Comparison of ENCODE assay signal across 11 cellular contexts in genomic region chr12:4289334-4289878, GRCh38. TPM values are rescaled to one million over a fixed set of nuclear protein-coding genes. Genes with fewer than 3 reads are reported as not detected.
DNase-seq lines count a peak whose midpoint lies in the region; ATAC-seq and TF ChIP-seq lines count a peak whose summit lies in the region.
"Had no signal": no experiment of that assay in that cellular context is flagged by ENCODE, and none has a peak within 500 bp of the region (broad histone marks: within the 10 kb centered on the region; RNA-seq: fewer than 3 reads in every experiment).

No MANE protein-coding gene starts in this region.

- peak overlapping the region in 2 of 4 donors; percentile 5 to 11 for H3K4me3 ChIP-seq in tibial nerve

- TF ChIP-seq CTCF in tibial nerve (IDR thresholded peaks at IDR 0.05) (no peak), progenitor cell of endocrine pancreas (IDR thresholded peaks at IDR 0.05; ENCODE audit: unreplicated experiment) (no peak)

- H3K27ac ChIP-seq in tibial nerve, result peak overlapping the region in 3 of 4 donors; percentile 47 to 85 (median 65)

- H3K4me1 ChIP-seq in tibial nerve, result peaks cover 0 to 80% (median 40%) of the 10 kb centered on the region in 4 donors

- TF ChIP-seq EP300 in tibial nerve (IDR thresholded peaks at IDR 0.05), result no peak

- H3K36me3 Mint-ChIP-seq in activated T-cell treated with anti-CD3 and anti-CD28 coated beads, Interleukin-2, amount 50 U/mL, for 24 hours (ENCODE audit: low read depth), result peaks cover 100% of the 10 kb centered on the region
- H3K36me3 Mint-ChIP-seq in activated T-cell treated with anti-CD3 and anti-CD28 coated beads, Interleukin-2, amount 50 U/mL, for 72 hours (ENCODE audit: insufficient read depth in 2 of 2), result peaks cover 32 to 65% of the 10 kb centered on the region in 2 donors
- H3K36me3 Mint-ChIP-seq in activated naive CD8-positive, alpha-beta T cell treated with anti-CD3 and anti-CD28 coated beads for 36 hours, result peaks cover 82% of the 10 kb centered on the region
- peaks cover 56% of the 10 kb centered on the region for H3K36me3 Mint-ChIP-seq in progenitor cell of endocrine pancreas (ENCODE audit: insufficient read depth)

- TF ChIP-seq POLR2A in tibial nerve (IDR thresholded peaks at IDR 0.05), result no peak

- H3K27me3 ChIP-seq in tibial nerve, result no peaks in the 10 kb centered on the region

- no peaks in the 10 kb centered on the region for H3K9me3 Mint-ChIP-seq in activated T-cell treated with anti-CD3 and anti-CD28 coated beads, Interleukin-2, amount 50 U/mL, for 24 hours
- no peaks in the 10 kb centered on the region for H3K9me3 Mint-ChIP-seq in activated T-cell treated with anti-CD3 and anti-CD28 coated beads, Interleukin-2, amount 50 U/mL, for 72 hours
- no peaks in the 10 kb centered on the region for H3K9me3 Mint-ChIP-seq in activated naive CD8-positive, alpha-beta T cell treated with anti-CD3 and anti-CD28 coated beads for 36 hours
- no peaks in the 10 kb centered on the region for H3K9me3 Mint-ChIP-seq in progenitor cell of endocrine pancreas (ENCODE audit: low read depth)

- no peaks in the 10 kb centered on the region for H3K27me3 Mint-ChIP-seq in activated T-cell treated with anti-CD3 and anti-CD28 coated beads, Interleukin-2, amount 50 U/mL, for 24 hours
- H3K27me3 Mint-ChIP-seq in activated T-cell treated with anti-CD3 and anti-CD28 coated beads, Interleukin-2, amount 50 U/mL, for 72 hours (ENCODE audit: low read depth), result no peaks in the 10 kb centered on the region
- no peaks in the 10 kb centered on the region for H3K27me3 Mint-ChIP-seq in activated naive CD8-positive, alpha-beta T cell treated with anti-CD3 and anti-CD28 coated beads for 36 hours
- H3K27me3 Mint-ChIP-seq in progenitor cell of endocrine pancreas, result no peaks in the 10 kb centered on the region

- peaks cover 3 to 39% (median 9%) of the 10 kb centered on the region in 3 donors for H3K36me3 ChIP-seq in tibial nerve

- H3K4me1 Mint-ChIP-seq in activated T-cell treated with anti-CD3 and anti-CD28 coated beads, Interleukin-2, amount 50 U/mL, for 24 hours (ENCODE audit: low read depth), result peaks cover 98% of the 10 kb centered on the region
- H3K4me1 Mint-ChIP-seq in activated T-cell treated with anti-CD3 and anti-CD28 coated beads, Interleukin-2, amount 50 U/mL, for 72 hours (ENCODE audit: low read depth), result peaks cover 98% of the 10 kb centered on the region
- peaks cover 87% of the 10 kb centered on the region for H3K4me1 Mint-ChIP-seq in activated naive CD8-positive, alpha-beta T cell treated with anti-CD3 and anti-CD28 coated beads for 36 hours
- peaks cover 14% of the 10 kb centered on the region for H3K4me1 Mint-ChIP-seq in progenitor cell of endocrine pancreas (ENCODE audit: low read depth)

- no peaks in the 10 kb centered on the region for H3K9me3 ChIP-seq in tibial nerve

- WGBS in tibial nerve, 2 donors, result 37 to 44% methylated on average over 15 of the region's 15 CpGs

- ATAC-seq in activated T-cell treated with anti-CD3 and anti-CD28 coated beads, Interleukin-2, amount 50 U/mL, for 72 hours (replicated peaks in 1 of 2), result no peak

- peak overlapping the region; percentile 91 for H3K27ac Mint-ChIP-seq in activated T-cell treated with anti-CD3 and anti-CD28 coated beads, Interleukin-2, amount 50 U/mL, for 24 hours
- H3K27ac Mint-ChIP-seq in activated T-cell treated with anti-CD3 and anti-CD28 coated beads, Interleukin-2, amount 50 U/mL, for 72 hours, result no peak overlapping the region
- H3K27ac Mint-ChIP-seq in activated naive CD8-positive, alpha-beta T cell treated with anti-CD3 and anti-CD28 coated beads for 36 hours, result peak overlapping the region; percentile 69
- no peak overlapping the region for H3K27ac Mint-ChIP-seq in progenitor cell of endocrine pancreas

- peak; percentile 29 for DNase-seq in activated T-cell treated with anti-CD3 and anti-CD28 coated beads, Interleukin-2, amount 50 U/mL, for 24 hours
- DNase-seq in activated T-cell treated with anti-CD3 and anti-CD28 coated beads, Interleukin-2, amount 50 U/mL, for 72 hours, result no peak
- no peak for DNase-seq in activated naive CD8-positive, alpha-beta T cell treated with anti-CD3 and anti-CD28 coated beads for 36 hours
- DNase-seq in medulla oblongata (ENCODE audit: extremely low spot score) (peak; percentile 63), tibial nerve (ENCODE audit: low spot score in 2 of 2) (no peak), SK-N-DZ (ENCODE audit: low spot score) (no peak), activated gamma-delta T cell treated with Interleukin-2 at 50 U/mL for 16 hours (no peak), progenitor cell of endocrine pancreas (ENCODE audit: low spot score, unreplicated experiment) (no peak)
- DNase-seq: HCEC 1CT; NCI-H748 treated with DMSO at 0.1 percent for 48 hours; stimulated activated CD4-positive, alpha-beta T cell treated with anti-CD3 and anti-CD28 coated beads, Interleukin-15, amount 100 ng/mL, for 24 hours had no signal

- no peak overlapping the region for H3K4me3 Mint-ChIP-seq in activated T-cell treated with anti-CD3 and anti-CD28 coated beads, Interleukin-2, amount 50 U/mL, for 24 hours
- no peak overlapping the region for H3K4me3 Mint-ChIP-seq in activated T-cell treated with anti-CD3 and anti-CD28 coated beads, Interleukin-2, amount 50 U/mL, for 72 hours
- peak overlapping the region; percentile 23 for H3K4me3 Mint-ChIP-seq in activated naive CD8-positive, alpha-beta T cell treated with anti-CD3 and anti-CD28 coated beads for 36 hours
- H3K4me3 Mint-ChIP-seq in progenitor cell of endocrine pancreas (ENCODE audit: low read depth), result no peak overlapping the region

RNA-seq across cellular contexts. Expression of gene CCND2, which starts 15.8 kb away (rescaled TPM):
- 100 to 1,000 TPM; 445 to 502 TPM for total RNA-seq in activated T-cell treated with anti-CD3 and anti-CD28 coated beads, Interleukin-2, amount 50 U/mL, for 72 hours
- total RNA-seq in activated naive CD8-positive, alpha-beta T cell treated with anti-CD3 and anti-CD28 coated beads for 36 hours, result 100 to 1,000 TPM; 749 TPM
- total RNA-seq in tibial nerve (100 to 1,000 TPM in 1 of 4 donors, 10 to 100 TPM in 3; 84.1 to 124 (median 89.7) TPM), progenitor cell of endocrine pancreas (463 and 471 TPM in 2 replicates)
- polyA plus RNA-seq in SK-N-DZ (2014; cell fraction: cytosol; rRNA removed), result 0.01 and 0.02 TPM in 2 replicates
- 0.08 TPM in 1 of 2 replicates, not detected in the other for polyA plus RNA-seq in SK-N-DZ (2014; cell fraction: nucleus; rRNA removed)

RNA-seq across cellular contexts. Expression of gene TIGAR, which starts 31.6 kb away (rescaled TPM):
- total RNA-seq in activated T-cell treated with anti-CD3 and anti-CD28 coated beads, Interleukin-2, amount 50 U/mL, for 72 hours, result 10 to 100 TPM; 16.1 to 22.5 TPM
- 10 to 100 TPM; 14.0 to 15.8 TPM for total RNA-seq in activated naive CD8-positive, alpha-beta T cell treated with anti-CD3 and anti-CD28 coated beads for 36 hours
- total RNA-seq in tibial nerve (1 to 10 TPM; 1.8 to 4.4 (median 2.5) TPM), progenitor cell of endocrine pancreas (18.2 and 21.6 TPM in 2 replicates)
- 5.3 and 6.3 TPM in 2 replicates for polyA plus RNA-seq in SK-N-DZ (2014; cell fraction: cytosol; rRNA removed)
- polyA plus RNA-seq in SK-N-DZ (2014; cell fraction: nucleus; rRNA removed), result 2.6 and 2.9 TPM in 2 replicates

Comparison
In these comparisons a context has a peak if more than half of its experiments do, and no peak if none do; other contexts are left out.
1. DNase-seq: peak in activated T-cell treated with anti-CD3 and anti-CD28 coated beads, Interleukin-2, amount 50 U/mL, for 24 hours (single experiment) and medulla oblongata (single experiment); none in activated T-cell treated with anti-CD3 and anti-CD28 coated beads, Interleukin-2, amount 50 U/mL, for 72 hours (0 of 2), activated naive CD8-positive, alpha-beta T cell treated with anti-CD3 and anti-CD28 coated beads for 36 hours (single experiment), tibial nerve (0 of 2), SK-N-DZ (single experiment), activated gamma-delta T cell treated with Interleukin-2 at 50 U/mL for 16 hours (single experiment) and progenitor cell of endocrine pancreas (single experiment).
2. H3K27ac Mint-ChIP-seq: peak in activated T-cell treated with anti-CD3 and anti-CD28 coated beads, Interleukin-2, amount 50 U/mL, for 24 hours (single experiment) and activated naive CD8-positive, alpha-beta T cell treated with anti-CD3 and anti-CD28 coated beads for 36 hours (single experiment); none in activated T-cell treated with anti-CD3 and anti-CD28 coated beads, Interleukin-2, amount 50 U/mL, for 72 hours (single experiment) and progenitor cell of endocrine pancreas (single experiment).